Comparison of ENCODE assay signal across 15 cellular contexts in genomic region chr5:128645582-128645981, GRCh38.
DNase-seq lines count a peak whose midpoint lies in the region; ATAC-seq and TF ChIP-seq lines count a peak whose summit lies in the region.
"Had no signal": no experiment of that assay in that cellular context is flagged by ENCODE, and none has a peak within 500 bp of the region (broad histone marks: within the 10 kb centered on the region; RNA-seq: fewer than 3 reads in every experiment).

No MANE protein-coding gene starts in this region.

- peaks cover 49% of the 10 kb centered on the region for H3K4me1 Mint-ChIP-seq in osteocyte (ENCODE audit: unreplicated experiment)
- H3K4me1 Mint-ChIP-seq: CD8-positive, alpha-beta memory T cell; IgD-negative memory B cell had no signal

- POLR2A ChIA-PET in SK-N-SH (lab: Yijun Ruan, JAX): no interaction called here

- no peaks in the 10 kb centered on the region for H4K20me1 ChIP-seq in SK-N-SH (ENCODE audit: insufficient read depth)
- H4K20me1 ChIP-seq: BLaER1 had no signal

- H3K79me2 ChIP-seq in SK-N-SH (ENCODE audit: insufficient read depth): no peaks in the 10 kb centered on the region

- H3K36me3 Mint-ChIP-seq in osteocyte (ENCODE audit: unreplicated experiment): no peaks in the 10 kb centered on the region
- H3K36me3 Mint-ChIP-seq: CD8-positive, alpha-beta memory T cell; IgD-negative memory B cell had no signal

- TF ChIP-seq EP300 in SK-N-SH (IDR thresholded peaks at IDR 0.05; ENCODE audit: borderline replicate concordance in 1 of 2, low read depth in 1 of 2, low read length in 1 of 2): no peak

- no peak for TF ChIP-seq RAD21 in SK-N-SH (IDR thresholded peaks at IDR 0.05; ENCODE audit: low read length)

- H3K36me3 ChIP-seq in SK-N-SH (replicated peaks in 1 of 2; ENCODE audit: control insufficient read depth in 1 of 2, insufficient read depth in 2 of 2, low read length in 1 of 2): no peaks in the 10 kb centered on the region
- H3K36me3 ChIP-seq: BLaER1, HAP-1 had no signal

- no peaks in the 10 kb centered on the region for H3K9me2 ChIP-seq in SK-N-SH

- H3K27me3 ChIP-seq in SK-N-SH (ENCODE audit: insufficient read depth): no peaks in the 10 kb centered on the region
- H3K27me3 ChIP-seq: BLaER1 had no signal

- peak overlapping the region; percentile 66 for H3K27ac Mint-ChIP-seq in osteocyte (ENCODE audit: unreplicated experiment)
- H3K27ac Mint-ChIP-seq: CD8-positive, alpha-beta memory T cell; IgD-negative memory B cell had no signal

- H3K27me3 Mint-ChIP-seq in osteocyte (ENCODE audit: unreplicated experiment): no peaks in the 10 kb centered on the region
- H3K27me3 Mint-ChIP-seq: CD8-positive, alpha-beta memory T cell; IgD-negative memory B cell had no signal

- H3K4me3 ChIP-seq in AG10803 (ENCODE audit: low read length): no peak overlapping the region
- H3K4me3 ChIP-seq in SK-N-SH (ENCODE audit: low read depth in 2 of 2, low read length in 1 of 2): no peak overlapping the region
- H3K4me3 ChIP-seq: BLaER1, HAP-1, PC-9, SK-N-MC had no signal

- DNase-seq in AG10803 (ENCODE audit: low read depth): peak; percentile 10
- DNase-seq in SK-N-SH: no peak
- DNase-seq in fibroblast of gingiva (ENCODE audit: low read depth): peak; percentile 75
- no peak for DNase-seq in osteocyte (ENCODE audit: extremely low spot score, unreplicated experiment)
- no peak for DNase-seq in NCI-H446 treated with DMSO at 0.1 percent for 48 hours (lab: John Stamatoyannopoulos, UW)
- DNase-seq in SHP77 treated with DMSO at 0.1 percent for 48 hours (lab: John Stamatoyannopoulos, UW): no peak
- DNase-seq in NCI-H1694 (lab: John Stamatoyannopoulos, UW): no peak
- DNase-seq: CD8-positive, alpha-beta memory T cell; NCI-H2107; PC-9 had no signal

- CTCF ChIA-PET in SK-N-SH (lab: Yijun Ruan, JAX): no interaction called here

- H3K9me3 Mint-ChIP-seq in osteocyte (ENCODE audit: unreplicated experiment): peaks cover 5% of the 10 kb centered on the region

- WGBS in SK-N-SH (ENCODE audit: low lambda C conversion rate): 16% methylated on average over 1 of the region's 1 CpG

- H3K27ac ChIP-seq in SK-N-SH (ENCODE audit: low read depth in 2 of 2, low read length in 1 of 2): peak overlapping the region; percentile 22 to 68; a peak in 2 of 4 replicates
- H3K27ac ChIP-seq: BLaER1, PC-9, SK-N-MC had no signal

- no peak overlapping the region for H3K4me3 Mint-ChIP-seq in osteocyte (ENCODE audit: unreplicated experiment)
- H3K4me3 Mint-ChIP-seq: CD8-positive, alpha-beta memory T cell; IgD-negative memory B cell had no signal

- ATAC-seq in GM18502 (IDR thresholded peaks at IDR 0.05; ENCODE audit: poor library complexity, unreplicated experiment): no peak

- no peak overlapping the region for H2AFZ ChIP-seq in SK-N-SH (ENCODE audit: low read depth)
- H2AFZ ChIP-seq: PC-9 had no signal

- peaks cover 3% of the 10 kb centered on the region for H3F3A ChIP-seq in SK-N-SH (replicated peaks; ENCODE audit: insufficient read depth)

- H3K4me2 ChIP-seq in SK-N-SH: peak overlapping the region; percentile 52; the same call in 1 of the 2 replicates
- H3K4me2 ChIP-seq: BLaER1 had no signal

- no peak overlapping the region for H3K9ac ChIP-seq in SK-N-SH
- H3K9ac ChIP-seq: BLaER1 had no signal

- no peak for TF ChIP-seq CTCF in AG10803 (conservative IDR thresholded peaks at IDR 0.05; ENCODE audit: low read length)
- no peak for TF ChIP-seq CTCF in SK-N-SH (IDR thresholded peaks at IDR 0.05)
- no peak for TF ChIP-seq CTCF in osteocyte (IDR thresholded peaks at IDR 0.05)

- H3K4me1 ChIP-seq in SK-N-SH (ENCODE audit: control insufficient read depth in 1 of 2, insufficient read depth in 2 of 2, low read depth in 1 of 2, low read length in 1 of 2): no peaks in the 10 kb centered on the region; a peak in 1 of 4 replicates
- H3K4me1 ChIP-seq: BLaER1, HAP-1 had no signal

- no peaks in the 10 kb centered on the region for H3K9me3 ChIP-seq in SK-N-SH
- H3K9me3 ChIP-seq: BLaER1, HAP-1 had no signal

TF ChIP-seq in SK-N-SH, 30 proteins besides CTCF, POLR2A, EP300 and RAD21:
- TF ChIP-seq FOXJ3 (CRISPR knock-in tag; IDR thresholded peaks at IDR 0.05) (no peak), YY1 (IDR thresholded peaks at IDR 0.05; ENCODE audit: low read depth) (no peak), TEAD4 (IDR thresholded peaks at IDR 0.05; ENCODE audit: borderline replicate concordance, insufficient read depth) (no peak), CHD2 (IDR thresholded peaks at IDR 0.05; ENCODE audit: low read length, partially characterized antibody) (no peak), FOXM1 (IDR thresholded peaks at IDR 0.05; ENCODE audit: low read depth) (no peak), GATA2 (CRISPR knock-in tag; IDR thresholded peaks at IDR 0.05) (no peak), NFIC (IDR thresholded peaks at IDR 0.05; ENCODE audit: borderline replicate concordance) (no peak), TAF1 (IDR thresholded peaks at IDR 0.05; ENCODE audit: borderline replicate concordance, low read depth, low read length) (no peak), FOSL2 (IDR thresholded peaks at IDR 0.05; ENCODE audit: borderline replicate concordance, low read depth) (no peak), EZH2phosphoT487 (IDR thresholded peaks at IDR 0.05; ENCODE audit: borderline replicate concordance, low read depth) (no peak), ELF1 (IDR thresholded peaks at IDR 0.05) (no peak)
- TF ChIP-seq, protein P1, sequence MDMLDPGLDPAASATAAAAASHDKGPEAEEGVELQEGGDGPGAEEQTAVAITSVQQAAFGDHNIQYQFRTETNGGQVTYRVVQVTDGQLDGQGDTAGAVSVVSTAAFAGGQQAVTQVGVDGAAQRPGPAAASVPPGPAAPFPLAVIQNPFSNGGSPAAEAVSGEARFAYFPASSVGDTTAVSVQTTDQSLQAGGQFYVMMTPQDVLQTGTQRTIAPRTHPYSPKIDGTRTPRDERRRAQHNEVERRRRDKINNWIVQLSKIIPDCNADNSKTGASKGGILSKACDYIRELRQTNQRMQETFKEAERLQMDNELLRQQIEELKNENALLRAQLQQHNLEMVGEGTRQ (IDR thresholded peaks at IDR 0.05; ENCODE audit: borderline replicate concordance, low read depth, low read length): no peak
- TF ChIP-seq, protein P2, sequence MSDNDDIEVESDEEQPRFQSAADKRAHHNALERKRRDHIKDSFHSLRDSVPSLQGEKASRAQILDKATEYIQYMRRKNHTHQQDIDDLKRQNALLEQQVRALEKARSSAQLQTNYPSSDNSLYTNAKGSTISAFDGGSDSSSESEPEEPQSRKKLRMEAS (IDR thresholded peaks at IDR 0.05; ENCODE audit: low read depth): no peak
TF ChIP-seq in SK-N-SH: peak in this region for 0.

Comparison
In these comparisons a context has a peak if more than half of its experiments do, and no peak if none do; other contexts are left out.
1. DNase-seq: peak in AG10803 (single experiment) and fibroblast of gingiva (single experiment); none in SK-N-SH (single experiment), osteocyte (single experiment), NCI-H446 treated with DMSO at 0.1 percent for 48 hours (single experiment), SHP77 treated with DMSO at 0.1 percent for 48 hours (single experiment) and NCI-H1694 (single experiment).